Comparison of ENCODE assay signal across 8 cellular contexts in genomic region chr21:29342394-29342957, GRCh38. TPM values are rescaled to one million over a fixed set of nuclear protein-coding genes. Genes with fewer than 3 reads are reported as not detected.
DNase-seq lines count a peak whose midpoint lies in the region; ATAC-seq and TF ChIP-seq lines count a peak whose summit lies in the region.

No MANE protein-coding gene starts in this region.

- peak; percentile 72 for ATAC-seq in HG02588 (IDR thresholded peaks at IDR 0.05; ENCODE audit: unreplicated experiment)

- H3K4me3 ChIP-seq in WI38 (ENCODE audit: low read depth, low read length), result peak overlapping the region; percentile 22
- no peak overlapping the region for H3K4me3 ChIP-seq in skin epidermis

- no peak for TF ChIP-seq CTCF in WI38 (IDR thresholded peaks at IDR 0.05; ENCODE audit: low read depth, low read length)

- DNase-seq in Daoy (ENCODE audit: low read depth), result peak; percentile 98
- peak; percentile 98 for DNase-seq in fibroblast of peridontal ligament (ENCODE audit: extremely low read depth)
- DNase-seq in NCI-H2081 (lab: John Stamatoyannopoulos, UW), result no peak
- DNase-seq in putamen (ENCODE audit: low spot score), result no peak
- no peak for DNase-seq in NCI-H146 treated with DMSO at 0.1 percent for 48 hours (lab: John Stamatoyannopoulos, UW; ENCODE audit: unreplicated experiment)

- peak overlapping the region in 11 of 21 experiments; percentile 3 to 58 (median 14) for H3K27ac ChIP-seq in skin epidermis

RNA-seq across cellular contexts. Expression of gene BACH1, which starts 43.8 kb away (rescaled TPM):
- 63.6 and 74.1 TPM in 2 replicates for total RNA-seq in Daoy (2014; rRNA removed; shearing (Covaris generic))

Comparison
In these comparisons a context has a peak if more than half of its experiments do, and no peak if none do; other contexts are left out.
1. DNase-seq: peak in Daoy (single experiment) and fibroblast of peridontal ligament (single experiment); none in NCI-H2081 (0 of 2), putamen (single experiment) and NCI-H146 treated with DMSO at 0.1 percent for 48 hours (single experiment).